ENCODE assay signal across 26 cellular contexts in the genomic region with DNA sequence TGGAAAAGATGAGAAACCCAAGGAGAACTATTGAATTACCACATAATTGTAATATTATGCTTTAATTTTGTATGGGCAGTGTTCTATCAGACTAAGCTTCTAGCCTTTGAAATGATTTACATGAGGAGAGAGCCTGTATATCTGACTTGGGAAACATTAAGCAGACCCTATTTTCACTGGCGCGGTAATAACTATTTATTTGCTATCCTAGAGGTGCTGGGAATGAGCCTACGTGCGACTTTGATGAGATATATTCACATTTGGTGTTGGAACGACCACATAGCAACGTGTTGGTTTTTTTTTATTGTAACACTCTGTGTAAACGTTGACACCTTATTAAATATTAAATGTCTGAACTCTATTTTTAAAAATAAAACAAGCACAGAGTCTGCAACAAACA.
DNase-seq lines count a peak whose midpoint lies in the region; ATAC-seq, FAIRE-seq and TF ChIP-seq lines count a peak whose summit lies in the region.
"Had no signal": no experiment of that assay in that cellular context is flagged by ENCODE, and none has a peak within 500 bp of the region (broad histone marks: within the 10 kb centered on the region; RNA-seq: fewer than 3 reads in every experiment).

No MANE protein-coding gene starts in this region.

- no peak for DNase-seq in pancreas
- no peak for DNase-seq in sigmoid colon
- DNase-seq in Kasumi-1 (lab: John Stamatoyannopoulos, UW), result no peak
- no peak for DNase-seq in NCI-H2171 (lab: John Stamatoyannopoulos, UW)
- DNase-seq: AML-193; Caco-2; Calu3; CD4-positive, alpha-beta T cell; CD8-positive, alpha-beta T cell; DMS 273 treated with DMSO at 0.1 percent for 48 hours; DMS153; DMS53; DMS79; DND-41; EL; GDM1 had no signal

- TF ChIP-seq EP300 in sigmoid colon (IDR thresholded peaks at IDR 0.05), result peak in 1 of 4 donors; percentile 22

- ATAC-seq in pancreas (no peak), GM21423 (IDR thresholded peaks at IDR 0.05; ENCODE audit: unreplicated experiment) (no peak)
- ATAC-seq: A549; CD8-positive, alpha-beta T cell; GM12878 had no signal

- intact Hi-C loops in pancreas (cut with DNase I) (no loop called here), sigmoid colon (cut with DNase I) (loop anchor here (10.0 kb wide), 1 partner anchor 158 kb away; no protein-coding TSS in a partner anchor)

- H4K20me1 ChIP-seq in BLaER1, result no peaks in the 10 kb centered on the region

- no peak overlapping the region for H3K9ac ChIP-seq in BLaER1

- H3K9me3 ChIP-seq in BLaER1 (no peaks in the 10 kb centered on the region), pancreas (no peaks in the 10 kb centered on the region), sigmoid colon (no peaks in the 10 kb centered on the region)
- H3K9me3 ChIP-seq: A549, Caco-2 had no signal

- H3K4me1 ChIP-seq in BLaER1 (peaks cover 60% of the 10 kb centered on the region), pancreas (no peaks in the 10 kb centered on the region), sigmoid colon (peaks cover 0 to 34% (median 10%) of the 10 kb centered on the region in 4 donors)
- H3K4me1 ChIP-seq: Caco-2 had no signal

- TF ChIP-seq CTCF in pancreas (IDR thresholded peaks at IDR 0.05), result no peak
- no peak for TF ChIP-seq CTCF in sigmoid colon (IDR thresholded peaks at IDR 0.05)

- H3K27ac ChIP-seq in BLaER1 (no peak overlapping the region), pancreas (no peak overlapping the region), sigmoid colon (peak overlapping the region in 3 of 4 donors; percentile 60 to 78 (median 67))
- H3K27ac ChIP-seq: 22Rv1, A549, C4-2B had no signal

- H3K4me2 ChIP-seq in BLaER1, result peak overlapping the region; percentile 69
- H3K4me2 ChIP-seq: A549 had no signal

- WGBS in pancreas, 2 donors, result 59 to 66% methylated on average over 7 of the region's 7 CpGs
- 66 to 80% methylated on average over 7 of the region's 7 CpGs for WGBS in sigmoid colon, 2 donors

- peaks cover 27% of the 10 kb centered on the region for H3K27me3 ChIP-seq in BLaER1
- peaks cover 0 to 4% (median 0%) of the 10 kb centered on the region in 4 donors for H3K27me3 ChIP-seq in pancreas
- no peaks in the 10 kb centered on the region for H3K27me3 ChIP-seq in sigmoid colon

- peak; percentile 5 for FAIRE-seq in islet of Langerhans (lab: Jason Lieb, UNC)
- FAIRE-seq in pancreas (lab: Jason Lieb, UNC), result peak; percentile 73
- FAIRE-seq: GM12892, GM18507, GM19239 had no signal

- H3K4me3 ChIP-seq in BLaER1 (no peak overlapping the region), pancreas (no peak overlapping the region), sigmoid colon (no peak overlapping the region)
- H3K4me3 ChIP-seq: A549, GM12878 had no signal

- no peaks in the 10 kb centered on the region for H3K36me3 ChIP-seq in BLaER1
- no peaks in the 10 kb centered on the region for H3K36me3 ChIP-seq in pancreas
- no peaks in the 10 kb centered on the region for H3K36me3 ChIP-seq in sigmoid colon

- TF ChIP-seq POLR2A in sigmoid colon (IDR thresholded peaks at IDR 0.05), result no peak

Comparison
In these comparisons a context has a peak if more than half of its experiments do, and no peak if none do; other contexts are left out.
1. H3K27ac ChIP-seq: peak in sigmoid colon (3 of 4); none in BLaER1 (single experiment) and pancreas (0 of 4).